1 cellular context compared by ENCODE assay signal in genomic region chr21:41358193-41359166, GRCh38.
A peak's percentile ranks its signal among the peaks of the same experiment; 100 is the strongest.
TF ChIP-seq lines count a peak whose summit lies in the region.

No MANE protein-coding gene starts in this region.

TF ChIP-seq in GM12878, 131 proteins besides CTCF, POLR2A, EP300 and RAD21:
- TF ChIP-seq DPF2 (IDR thresholded peaks at IDR 0.05) (peak; percentile 28; the same call in 1 of the 2 replicates), BHLHE40 (IDR thresholded peaks at IDR 0.05; ENCODE audit: borderline replicate concordance in 1 of 2, low read depth in 2 of 2, low read length in 1 of 2) (peak in 1 of 2 experiments; percentile 13; a peak in 1 of 4 replicates), IKZF2 (IDR thresholded peaks at IDR 0.05) (peak; percentile 23 to 28; a peak in 2 of 4 replicates), BCL11A (IDR thresholded peaks at IDR 0.05; ENCODE audit: low read depth, low read length) (no peak), IKZF1 (conservative IDR thresholded peaks at IDR 0.05) (peak; percentile 62; the same call in 1 of the 2 replicates), ZNF24 (IDR thresholded peaks at IDR 0.05) (no peak), MYC (IDR thresholded peaks at IDR 0.05; ENCODE audit: insufficient read depth, insufficient read length, insufficient replicate concordance, low read length, severe bottlenecking) (no peak), USF1 (IDR thresholded peaks at IDR 0.05; ENCODE audit: borderline replicate concordance, extremely low read length, insufficient read depth, low read depth, low read length) (no peak), MTA2 (IDR thresholded peaks at IDR 0.05; ENCODE audit: low read depth) (peak; percentile 34; the same call in 1 of the 2 replicates)
